In the genomic region with DNA sequence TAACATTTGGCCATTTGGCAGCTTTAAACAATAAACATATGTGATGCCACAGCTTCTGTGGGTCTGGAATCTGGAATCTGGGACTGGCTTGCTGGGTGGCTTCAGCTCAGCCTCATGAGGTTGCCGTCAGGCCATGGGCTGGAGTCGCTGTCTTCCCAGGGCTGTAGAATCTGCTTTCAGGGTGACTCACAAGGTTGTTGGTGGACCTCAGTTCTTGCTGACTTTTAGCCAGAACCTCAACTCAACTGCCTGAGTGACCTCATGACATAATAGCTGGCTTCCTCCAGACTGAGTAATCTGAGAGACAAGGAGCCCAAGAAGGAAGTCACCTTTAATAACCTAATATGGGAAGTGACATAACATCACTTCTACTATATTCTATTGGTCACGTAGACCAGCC, we compare ENCODE assay signal across 12 cellular contexts. TPM values are rescaled to one million over a fixed set of nuclear protein-coding genes. Genes with fewer than 3 reads are reported as not detected.
DNase-seq lines count a peak whose midpoint lies in the region; ATAC-seq and TF ChIP-seq lines count a peak whose summit lies in the region.
"Had no signal": no experiment of that assay in that cellular context is flagged by ENCODE, and none has a peak within 500 bp of the region (broad histone marks: within the 10 kb centered on the region; RNA-seq: fewer than 3 reads in every experiment).

No MANE protein-coding gene starts in this region.

- H3K4me3 ChIP-seq in mucosa of descending colon (no peak overlapping the region), BE2C (ENCODE audit: low read depth, low read length) (no peak overlapping the region)
- H3K4me3 ChIP-seq: body of pancreas had no signal

- peak; percentile 57 for ATAC-seq in mucosa of descending colon
- ATAC-seq: body of pancreas had no signal

- H3K36me3 ChIP-seq in mucosa of descending colon (ENCODE audit: low read depth) (no peaks in the 10 kb centered on the region), BE2C (peaks cover 37% of the 10 kb centered on the region)

- intact Hi-C loops in mucosa of descending colon (cut with DNase I, micrococcal nuclease) = no loop called here

- TF ChIP-seq CTCF in mucosa of descending colon (IDR thresholded peaks at IDR 0.05) = no peak
- no peak for TF ChIP-seq CTCF in BE2C (IDR thresholded peaks at IDR 0.05; ENCODE audit: low read depth, low read length)

- DNase-seq in EH (ENCODE audit: low read depth) (peak; percentile 99), MV-4-11 (lab: John Stamatoyannopoulos, UW) (peak; percentile 81), dedifferentiated amniotic fluid mesenchymal stem cell (ENCODE audit: extremely low spot score) (peak; percentile 52), mucosa of descending colon (no peak), 8988T (no peak), NCI-H1694 (lab: John Stamatoyannopoulos, UW) (no peak), BE2C (no peak), NCI-H128 (lab: John Stamatoyannopoulos, UW; ENCODE audit: unreplicated experiment) (no peak)
- DNase-seq: activated CD4-positive, alpha-beta T cell treated with anti-CD3 and anti-CD28 coated beads for 1 hour; NCI-H82; small intestine had no signal

- H3K4me1 ChIP-seq in mucosa of descending colon (ENCODE audit: low read depth) (no peaks in the 10 kb centered on the region), BE2C (no peaks in the 10 kb centered on the region)
- H3K4me1 ChIP-seq: body of pancreas had no signal

- H3K27me3 ChIP-seq in BE2C = no peaks in the 10 kb centered on the region
- H3K27me3 ChIP-seq: body of pancreas had no signal

- H3K9me3 ChIP-seq in mucosa of descending colon = no peaks in the 10 kb centered on the region
- H3K9me3 ChIP-seq in BE2C = no peaks in the 10 kb centered on the region
- H3K9me3 ChIP-seq: body of pancreas had no signal

RNA-seq across cellular contexts. Expression of gene TSPAN13, which starts 44.6 kb away (rescaled TPM):
- 10 to 100 TPM; 38.9 to 91.4 (median 90.8) TPM for total RNA-seq in mucosa of descending colon
- 3.4 TPM for polyA plus RNA-seq in BE2C (2012; ENCODE audit: insufficient read depth, insufficient read length, low read depth)

Comparison
In these comparisons a context has a peak if more than half of its experiments do, and no peak if none do; other contexts are left out.
1. DNase-seq: peak in EH (single experiment), MV-4-11 (single experiment) and dedifferentiated amniotic fluid mesenchymal stem cell (single experiment); none in mucosa of descending colon (0 of 3), 8988T (single experiment), NCI-H1694 (single experiment), BE2C (single experiment) and NCI-H128 (single experiment).